ENCODE assay signal across 16 cellular contexts in genomic region chr12:68815232-68815927, GRCh38. TPM values are rescaled to one million over a fixed set of nuclear protein-coding genes. Genes with fewer than 3 reads are reported as not detected.
A peak's percentile ranks its signal among the peaks of the same experiment; 100 is the strongest.
DNase-seq lines count a peak whose midpoint lies in the region; ATAC-seq, FAIRE-seq and TF ChIP-seq lines count a peak whose summit lies in the region.
"Had no signal": no experiment of that assay in that cellular context is flagged by ENCODE, and none has a peak within 500 bp of the region (broad histone marks: within the 10 kb centered on the region; RNA-seq: fewer than 3 reads in every experiment).

No MANE protein-coding gene starts in this region.

- H3K4me3 Mint-ChIP-seq in activated CD8-positive, alpha-beta T cell treated with anti-CD3 and anti-CD28 coated beads, Interleukin-2, amount 10 ng/mL, durations not matched to agents 7 days and 5 days: peak overlapping the region; percentile 3
- no peak overlapping the region for H3K4me3 Mint-ChIP-seq in activated CD8-positive, alpha-beta T cell treated with anti-CD3 and anti-CD28 coated beads for 36 hours
- H3K4me3 Mint-ChIP-seq in HFFc6: peak overlapping the region; percentile 11; the same call in 1 of the 2 replicates
- H3K4me3 Mint-ChIP-seq: activated naive CD4-positive, alpha-beta T cell treated with anti-CD3 and anti-CD28 coated beads for 36 hours; stimulated activated naive B cell treated with anti-CD40 and anti-IgM and Interleukin-4, amounts not matched to agents 10 μg/mL and 1 μg/mL and 100 μg/mL, for 72 hours had no signal

- peaks cover 3% of the 10 kb centered on the region; the same call in 1 of the 2 replicates for H3F3A ChIP-seq in PC-9 (ENCODE audit: insufficient read depth, low read depth)

- H3K9ac ChIP-seq in GM12878 (ENCODE audit: control insufficient read depth, insufficient read depth, low read length): no peak overlapping the region

- TF ChIP-seq CTCF in activated CD8-positive, alpha-beta T cell treated with anti-CD3 and anti-CD28 coated beads for 36 hours (IDR thresholded peaks at IDR 0.05): no peak
- TF ChIP-seq CTCF in HFFc6 (IDR thresholded peaks at IDR 0.05): no peak
- no peak for TF ChIP-seq CTCF in GM12878 (IDR thresholded peaks at IDR 0.05 in 2 of 3, conservative IDR thresholded peaks at IDR 0.05 in 1 of 3; ENCODE audit: control insufficient read depth in 2 of 3, extremely low read depth in 1 of 3, insufficient read depth in 1 of 3, low read depth in 3 of 3, low read length in 3 of 3)
- no peak for TF ChIP-seq CTCF in neutrophil (IDR thresholded peaks at IDR 0.05)
- TF ChIP-seq CTCF in PC-9 (conservative IDR thresholded peaks at IDR 0.05): no peak

- peak; percentile 50 for ATAC-seq in activated CD8-positive, alpha-beta T cell treated with anti-CD3 and anti-CD28 coated beads, Interleukin-2, amount 10 ng/mL, durations not matched to agents 7 days and 5 days
- ATAC-seq in activated CD8-positive, alpha-beta T cell treated with anti-CD3 and anti-CD28 coated beads for 36 hours: no peak
- peak; percentile 35 for ATAC-seq in GM12878
- ATAC-seq: stimulated activated naive B cell treated with anti-CD40 and anti-IgM and Interleukin-4, amounts not matched to agents 10 μg/mL and 1 μg/mL and 100 μg/mL, for 72 hours had no signal

- no peaks in the 10 kb centered on the region for H3K9me2 ChIP-seq in PC-9 (ENCODE audit: insufficient read depth)

- H3K4me2 ChIP-seq in GM12878 (ENCODE audit: control insufficient read depth, insufficient read depth) (no peak overlapping the region; the same call in none of the 2 replicates), PC-9 (no peak overlapping the region)

- H3K4me3 ChIP-seq in GM12878 (peak overlapping the region; percentile 70), neutrophil (ENCODE audit: low read depth in 1 of 2, low read length in 1 of 2) (no peak overlapping the region), PC-9 (no peak overlapping the region)

- RAD21 ChIA-PET in GM12878 (lab: Charles Lee; ENCODE audit: unreplicated experiment): interaction anchor here (0.6 to 2.1 kb wide), 2 partner anchors 20 to 456 kb away, joined by 3 to 4 read pairs; no protein-coding TSS in a partner anchor

- peaks cover 79% of the 10 kb centered on the region for H3K79me2 ChIP-seq in GM12878 (ENCODE audit: control insufficient read depth, insufficient read depth, low read length)
- peaks cover 44% of the 10 kb centered on the region for H3K79me2 ChIP-seq in PC-9 (ENCODE audit: low read depth)

- BruUV-seq in GM12878 (replicated peaks; lab: Mats Ljungman, UMichigan) (no TSS peak), PC-9 (replicated peaks; lab: Mats Ljungman, UMichigan) (no TSS peak)

- no peak for DNase-seq in activated CD8-positive, alpha-beta T cell treated with anti-CD3 and anti-CD28 coated beads, Interleukin-2, amount 10 ng/mL, durations not matched to agents 7 days and 5 days
- no peak for DNase-seq in activated CD8-positive, alpha-beta T cell treated with anti-CD3 and anti-CD28 coated beads for 36 hours
- DNase-seq in HFFc6: no peak
- no peak for DNase-seq in GM12878 (ENCODE audit: low read depth, low spot score)
- DNase-seq in NCI-H82 treated with DMSO at 0.1 percent for 48 hours (lab: John Stamatoyannopoulos, UW; ENCODE audit: unreplicated experiment): no peak
- no peak for DNase-seq in PC-9
- no peak for DNase-seq in NCI-H526 (lab: John Stamatoyannopoulos, UW)
- DNase-seq: ACHN; activated naive CD4-positive, alpha-beta T cell treated with anti-CD3 and anti-CD28 coated beads for 36 hours; effector CD4-positive, alpha-beta T cell; NCI-H187 treated with DMSO at 0.1 percent for 48 hours; NCI-H510A; OCI-M1; stimulated activated naive B cell treated with anti-CD40 and anti-IgM and Interleukin-4, amounts not matched to agents 10 μg/mL and 1 μg/mL and 100 μg/mL, for 72 hours had no signal

- H4K20me1 ChIP-seq in GM12878 (ENCODE audit: control insufficient read depth, insufficient read depth): no peaks in the 10 kb centered on the region; the same call in 1 of the 2 replicates
- peaks cover 25% of the 10 kb centered on the region for H4K20me1 ChIP-seq in PC-9 (ENCODE audit: insufficient read depth)

- no peak for TF ChIP-seq RAD21 in GM12878 (IDR thresholded peaks at IDR 0.05; ENCODE audit: insufficient read depth, low read depth, low read length)

- in situ Hi-C loops in GM12878 (cut with MboI): no loop called here

- H3K27ac Mint-ChIP-seq in activated CD8-positive, alpha-beta T cell treated with anti-CD3 and anti-CD28 coated beads, Interleukin-2, amount 10 ng/mL, durations not matched to agents 7 days and 5 days: peak overlapping the region; percentile 1
- H3K27ac Mint-ChIP-seq in activated CD8-positive, alpha-beta T cell treated with anti-CD3 and anti-CD28 coated beads for 36 hours: no peak overlapping the region
- peak overlapping the region; percentile 26 for H3K27ac Mint-ChIP-seq in HFFc6
- H3K27ac Mint-ChIP-seq: activated naive CD4-positive, alpha-beta T cell treated with anti-CD3 and anti-CD28 coated beads for 36 hours had no signal

- TF ChIP-seq POLR2A in GM12878 (IDR thresholded peaks at IDR 0.05; ENCODE audit: low read depth, low read length): peak; percentile 39; the same call in 1 of the 2 replicates

- TF ChIP-seq EP300 in GM12878 (IDR thresholded peaks at IDR 0.05; ENCODE audit: borderline replicate concordance in 1 of 2, control insufficient read depth in 1 of 2, low read depth in 2 of 2, low read length in 2 of 2): no peak

- SMC1A ChIA-PET in GM12878 (lab: Charles Lee; ENCODE audit: uncharacterized antibody, unreplicated experiment): interaction anchor here (0.8 to 5.0 kb wide), 7 partner anchors 15 to 456 kb away, joined by 3 to 22 read pairs (median 3); partner anchors contain the start of gene SLC35E3

- WGBS in GM12878 (ENCODE audit: insufficient coverage, insufficient replicate concordance, low lambda C conversion rate, missing lambda C conversion rate): 97% methylated on average over 5 of the region's 5 CpGs

- peaks cover 66% of the 10 kb centered on the region for H3K36me3 Mint-ChIP-seq in activated CD8-positive, alpha-beta T cell treated with anti-CD3 and anti-CD28 coated beads, Interleukin-2, amount 10 ng/mL, durations not matched to agents 7 days and 5 days (ENCODE audit: low read depth)
- H3K36me3 Mint-ChIP-seq in activated CD8-positive, alpha-beta T cell treated with anti-CD3 and anti-CD28 coated beads for 36 hours (ENCODE audit: low read depth): peaks cover 54% of the 10 kb centered on the region
- peaks cover 65% of the 10 kb centered on the region for H3K36me3 Mint-ChIP-seq in HFFc6 (ENCODE audit: low read depth)

- POLR2A ChIA-PET in activated CD8-positive, alpha-beta T cell treated with anti-CD3 and anti-CD28 coated beads, Interleukin-2, amount 10 ng/mL, durations not matched to agents 7 days and 5 days (lab: Charles Lee): interaction anchor here (0.6 kb wide), 1 partner anchor 8 kb away, joined by 3 read pairs; no protein-coding TSS in a partner anchor
- POLR2A ChIA-PET in activated CD8-positive, alpha-beta T cell treated with anti-CD3 and anti-CD28 coated beads for 36 hours (lab: Charles Lee): interaction anchor here (1.4 kb wide), 1 partner anchor 11 kb away, joined by 4 read pairs; no protein-coding TSS in a partner anchor
- POLR2A ChIA-PET in GM12878 (lab: Charles Lee): interaction anchor here (0.5 to 0.8 kb wide), 3 partner anchors 9 to 339 kb away, joined by 3 to 5 read pairs (median 4); no protein-coding TSS in a partner anchor
- POLR2A ChIA-PET in PC-9 (lab: Charles Lee; ENCODE audit: unreplicated experiment): interaction anchor here (0.6 kb wide), 1 partner anchor 65 kb away, joined by 5 read pairs; no protein-coding TSS in a partner anchor

- H3K9me3 ChIP-seq in GM12878 (replicated peaks; ENCODE audit: control insufficient read depth, insufficient read depth, low read length) (no peaks in the 10 kb centered on the region), neutrophil (no peaks in the 10 kb centered on the region), PC-9 (ENCODE audit: insufficient read depth, low read depth) (no peaks in the 10 kb centered on the region)

- no peaks in the 10 kb centered on the region for H3K27me3 ChIP-seq in GM12878 (replicated peaks in 1 of 2; ENCODE audit: control insufficient read depth in 2 of 2, insufficient read depth in 2 of 2, low read length in 1 of 2)
- H3K27me3 ChIP-seq in neutrophil: no peaks in the 10 kb centered on the region
- H3K27me3 ChIP-seq in PC-9 (ENCODE audit: insufficient read depth, low read depth): no peaks in the 10 kb centered on the region

- no peak overlapping the region for H3K27ac ChIP-seq in GM12878 (ENCODE audit: control insufficient read depth, insufficient read depth)
- H3K27ac ChIP-seq in neutrophil: peak overlapping the region; percentile 43
- H3K27ac ChIP-seq in PC-9: no peak overlapping the region

- H3K9me3 Mint-ChIP-seq in activated CD8-positive, alpha-beta T cell treated with anti-CD3 and anti-CD28 coated beads, Interleukin-2, amount 10 ng/mL, durations not matched to agents 7 days and 5 days (ENCODE audit: insufficient read depth): no peaks in the 10 kb centered on the region
- no peaks in the 10 kb centered on the region for H3K9me3 Mint-ChIP-seq in activated CD8-positive, alpha-beta T cell treated with anti-CD3 and anti-CD28 coated beads for 36 hours
- peaks cover 11% of the 10 kb centered on the region for H3K9me3 Mint-ChIP-seq in HFFc6
- H3K9me3 Mint-ChIP-seq: activated naive CD4-positive, alpha-beta T cell treated with anti-CD3 and anti-CD28 coated beads for 36 hours; stimulated activated naive B cell treated with anti-CD40 and anti-IgM and Interleukin-4, amounts not matched to agents 10 μg/mL and 1 μg/mL and 100 μg/mL, for 72 hours had no signal

- intact Hi-C loops in activated CD8-positive, alpha-beta T cell treated with anti-CD3 and anti-CD28 coated beads for 36 hours (cut with micrococcal nuclease): no loop called here
- intact Hi-C loops in GM12878 (cut with micrococcal nuclease; ENCODE audit: unreplicated experiment) (no loop called here), PC-9 (cut with micrococcal nuclease; ENCODE audit: unreplicated experiment) (no loop called here)

- no peaks in the 10 kb centered on the region for H3K27me3 Mint-ChIP-seq in activated CD8-positive, alpha-beta T cell treated with anti-CD3 and anti-CD28 coated beads, Interleukin-2, amount 10 ng/mL, durations not matched to agents 7 days and 5 days (ENCODE audit: low read depth)
- no peaks in the 10 kb centered on the region for H3K27me3 Mint-ChIP-seq in activated CD8-positive, alpha-beta T cell treated with anti-CD3 and anti-CD28 coated beads for 36 hours
- peaks cover 6% of the 10 kb centered on the region for H3K27me3 Mint-ChIP-seq in HFFc6 (ENCODE audit: insufficient read depth)
- H3K27me3 Mint-ChIP-seq: stimulated activated naive B cell treated with anti-CD40 and anti-IgM and Interleukin-4, amounts not matched to agents 10 μg/mL and 1 μg/mL and 100 μg/mL, for 72 hours had no signal

- H3K4me1 ChIP-seq in GM12878 (ENCODE audit: control insufficient read depth, insufficient read depth, low read length) (no peaks in the 10 kb centered on the region; the same call in 1 of the 2 replicates), neutrophil (ENCODE audit: control insufficient read depth in 1 of 2, insufficient read depth in 1 of 2, low read depth in 1 of 2, low read length in 1 of 2) (peaks cover 0 to 3% of the 10 kb centered on the region in 2 experiments), PC-9 (replicated peaks; ENCODE audit: insufficient read depth) (no peaks in the 10 kb centered on the region)

- FAIRE-seq in GM12878 (lab: Jason Lieb, UNC): no peak
- FAIRE-seq: GM18507 had no signal

- H3K36me3 ChIP-seq in GM12878 (ENCODE audit: control insufficient read depth in 2 of 2, insufficient read depth in 2 of 2, low read length in 1 of 2): peaks cover 2 to 51% of the 10 kb centered on the region in 2 experiments
- peaks cover 84% of the 10 kb centered on the region for H3K36me3 ChIP-seq in neutrophil
- peaks cover 35% of the 10 kb centered on the region for H3K36me3 ChIP-seq in PC-9 (ENCODE audit: low read depth)

- H3K4me1 Mint-ChIP-seq in activated CD8-positive, alpha-beta T cell treated with anti-CD3 and anti-CD28 coated beads, Interleukin-2, amount 10 ng/mL, durations not matched to agents 7 days and 5 days (ENCODE audit: low read depth): peaks cover 49% of the 10 kb centered on the region
- peaks cover 39% of the 10 kb centered on the region for H3K4me1 Mint-ChIP-seq in activated CD8-positive, alpha-beta T cell treated with anti-CD3 and anti-CD28 coated beads for 36 hours (ENCODE audit: low read depth)
- H3K4me1 Mint-ChIP-seq in HFFc6 (ENCODE audit: low read depth): peaks cover 54% of the 10 kb centered on the region

- CTCF ChIA-PET in activated CD8-positive, alpha-beta T cell treated with anti-CD3 and anti-CD28 coated beads, Interleukin-2, amount 10 ng/mL, durations not matched to agents 7 days and 5 days (lab: Charles Lee): interaction anchor here (1.4 to 8.8 kb wide), 2 partner anchors 16 to 19 kb away, joined by 3 to 76 read pairs; no protein-coding TSS in a partner anchor
- CTCF ChIA-PET in activated CD8-positive, alpha-beta T cell treated with anti-CD3 and anti-CD28 coated beads for 36 hours (lab: Charles Lee): interaction anchor here (1.0 to 4.3 kb wide), 3 partner anchors 13 to 16 kb away, joined by 3 to 25 read pairs (median 11); no protein-coding TSS in a partner anchor
- CTCF ChIA-PET in GM12878 (lab: Yijun Ruan, JAX): interaction anchor here (1.2 to 12.4 kb wide), 3 partner anchors 16 to 92 kb away, joined by 3 to 156 read pairs (median 3); no protein-coding TSS in a partner anchor
- CTCF ChIA-PET in PC-9 (lab: Charles Lee): no interaction called here

- H2AFZ ChIP-seq in GM12878 (ENCODE audit: control insufficient read depth, low read depth, low read length) (no peak overlapping the region), PC-9 (no peak overlapping the region)

RNA-seq across cellular contexts. Expression of gene MDM2, which starts 7.4 kb away (rescaled TPM):
- total RNA-seq in activated CD8-positive, alpha-beta T cell treated with anti-CD3 and anti-CD28 coated beads, Interleukin-2, amount 10 ng/mL, durations not matched to agents 7 days and 5 days: 100 to 1,000 TPM; 213 to 234 TPM
- 100 to 1,000 TPM; 148 to 153 TPM for total RNA-seq in activated CD8-positive, alpha-beta T cell treated with anti-CD3 and anti-CD28 coated beads for 36 hours
- 100 to 1,000 TPM; 216 to 270 (median 236) TPM for total RNA-seq in HFFc6 (2021; fragmentation: NEBNext Ultra II Directional; extraction: Animal tissue kit (Norgen Biotek cat#: 25700))
- 439 and 462 TPM in 2 replicates for total RNA-seq in GM12878 (2013; cell fraction: nucleolus; rRNA removed)
- 88.1 and 113 TPM in 2 replicates for total RNA-seq in GM12878 (2014; rRNA removed)
- total RNA-seq in GM12878 (2014; rRNA removed; fragmentation: Illumina TruSeq; extraction: Trizol): 158 and 173 TPM in 2 replicates
- total RNA-seq in GM12878 (2021): 164 and 174 TPM in 2 replicates
- 27.8 TPM for polyA plus RNA-seq in GM12878 (2011; ENCODE audit: low read depth)
- 82.0 and 136 TPM in 2 replicates for polyA plus RNA-seq in GM12878 (2011; rRNA removed)
- polyA plus RNA-seq in GM12878 (2011; cell fraction: cytosol; rRNA removed): 28.3 and 34.4 TPM in 2 replicates
- polyA plus RNA-seq in GM12878 (2011; cell fraction: nucleus; rRNA removed): 41.5 and 94.7 TPM in 2 replicates
- 55.6 and 89.6 TPM in 2 replicates for polyA plus RNA-seq in GM12878 (2012)
- polyA plus RNA-seq in GM12878 (2014; fragmentation: Illumina TruSeq; extraction: Trizol): 75.8 and 104 TPM in 2 replicates
- polyA plus RNA-seq in GM12878 (2014; fragmentation: Nextera tagmentation; extraction: Ambion mirVana): 10 to 100 TPM; 48.2 to 65.8 TPM
- polyA plus RNA-seq in GM12878 (2014; rRNA removed): 56.8 and 77.8 TPM in 2 replicates
- 100 to 1,000 TPM; 145 to 171 TPM for polyA plus RNA-seq in GM12878 (2016; fragmentation: Nextera tagmentation; extraction: Ambion mirVana)
- polyA minus RNA-seq in GM12878 (2011; rRNA and poly(A)+ RNA removed): 154 and 263 TPM in 2 replicates
- polyA minus RNA-seq in GM12878 (2011; cell fraction: cytosol; rRNA and poly(A)+ RNA removed): 97.2 and 107 TPM in 2 replicates
- 157 and 218 TPM in 2 replicates for polyA minus RNA-seq in GM12878 (2011; cell fraction: nucleus; rRNA and poly(A)+ RNA removed)
- 74.3 and 95.2 TPM in 2 replicates for total RNA-seq in PC-9 (2021)
